Comparison of ENCODE assay signal across 19 cellular contexts in the genomic region with DNA sequence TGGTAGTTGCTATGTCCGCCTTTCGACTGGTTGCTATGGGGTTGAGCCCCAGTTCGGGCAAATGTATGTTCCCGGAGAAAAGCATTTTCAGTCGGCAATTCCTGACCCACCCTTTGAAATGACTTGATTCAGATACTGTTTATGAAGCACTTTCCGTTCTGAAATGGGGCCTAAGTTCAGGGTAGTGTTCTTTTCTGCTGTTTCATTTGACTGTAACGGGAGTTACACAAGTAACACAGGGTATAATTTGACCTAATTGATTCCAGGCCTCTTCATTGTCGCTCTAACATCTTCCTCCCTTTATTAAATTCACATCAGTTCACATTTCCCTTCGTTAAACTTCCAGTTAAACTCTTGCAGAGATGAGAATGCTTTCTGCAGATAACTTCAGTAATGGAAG.
"Had no signal": no experiment of that assay in that cellular context is flagged by ENCODE, and none has a peak within 500 bp of the region (broad histone marks: within the 10 kb centered on the region; RNA-seq: fewer than 3 reads in every experiment).

No MANE protein-coding gene starts in this region.

- H3K27me3 ChIP-seq: body of pancreas, pancreas, sigmoid colon, upper lobe of left lung had no signal

- H3K4me3 ChIP-seq: body of pancreas, left ventricle myocardium inferior, pancreas, prostate gland, sigmoid colon, upper lobe of left lung had no signal

- DNase-seq: activated CD4-positive, alpha-beta T cell treated with anti-CD3 and anti-CD28 coated beads for 36 hours; activated CD4-positive, CD25-positive, alpha-beta regulatory T cell; activated naive CD4-positive, alpha-beta T cell; activated T-cell treated with anti-CD3 and anti-CD28 coated beads for 4 hours; activated T-cell treated with anti-CD3 and anti-CD28 coated beads, Interleukin-2, amount 50 U/mL, for 72 hours; anterior cingulate cortex; body of pancreas; effector CD8-positive, alpha-beta T cell; left ventricle myocardium inferior; pancreas; retina; sigmoid colon; small intestine; stimulated activated CD4-positive, alpha-beta T cell treated with anti-CD3 and anti-CD28 coated beads, Interleukin-4, amount 100 ng/mL, for 24 hours; stimulated activated naive CD8-positive, alpha-beta T cell treated with anti-CD3 and anti-CD28 coated beads, Interleukin-15, amount 100 ng/mL, for 72 hours; substantia nigra; upper lobe of left lung had no signal

- H3K4me1 ChIP-seq: body of pancreas, pancreas, prostate gland, sigmoid colon, upper lobe of left lung had no signal

- H3K9me3 ChIP-seq: body of pancreas, left ventricle myocardium inferior, neutrophil, pancreas, prostate gland, sigmoid colon, upper lobe of left lung had no signal

- H3K36me3 ChIP-seq: left ventricle myocardium inferior, neutrophil, pancreas, prostate gland, sigmoid colon, upper lobe of left lung had no signal

- H3K27ac ChIP-seq: body of pancreas, left ventricle myocardium inferior, neutrophil, pancreas, prostate gland, sigmoid colon, upper lobe of left lung had no signal
